ENCODE assay signal across 9 cellular contexts in the genomic region with DNA sequence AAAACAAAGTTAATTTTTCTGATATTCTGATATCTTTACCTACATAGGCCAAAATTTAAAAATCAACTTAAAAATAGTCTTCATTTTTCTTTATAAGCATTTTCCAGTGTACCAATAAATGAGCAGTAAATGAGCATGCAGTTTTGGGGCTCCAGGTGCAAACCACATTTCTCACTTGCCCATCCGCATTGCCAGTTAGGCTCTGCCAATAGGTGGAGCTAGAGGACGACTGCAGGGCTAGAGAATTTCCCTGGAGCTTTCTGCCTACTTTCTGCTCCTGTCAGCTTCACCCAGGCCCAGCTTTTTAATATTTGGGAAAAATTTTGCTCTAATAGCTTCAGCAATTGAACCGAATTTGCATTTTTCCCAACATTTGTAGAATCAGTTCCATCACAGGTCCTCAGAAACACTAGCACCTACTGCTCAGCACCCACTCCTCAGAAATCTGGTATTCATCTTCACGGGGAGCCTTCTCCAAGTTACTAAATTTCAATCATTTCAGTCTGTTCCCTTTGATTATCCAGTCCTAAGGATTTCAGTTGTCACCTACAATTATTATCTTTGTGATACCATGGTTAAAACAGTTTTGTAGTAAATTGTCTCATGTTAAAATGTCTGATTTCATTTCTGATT.
DNase-seq lines count a peak whose midpoint lies in the region; ATAC-seq and TF ChIP-seq lines count a peak whose summit lies in the region.
"Had no signal": no experiment of that assay in that cellular context is flagged by ENCODE, and none has a peak within 500 bp of the region (broad histone marks: within the 10 kb centered on the region; RNA-seq: fewer than 3 reads in every experiment).

No MANE protein-coding gene starts in this region.

- H3K36me3 ChIP-seq in lower lobe of right lung: no peaks in the 10 kb centered on the region

- no peak overlapping the region for H3K27ac Mint-ChIP-seq in stimulated activated effector memory CD8-positive, alpha-beta T cell treated with anti-CD3 and anti-CD28 coated beads, Interleukin-12 subunit alpha, Interleukin-12 subunit beta, amount 100 ng/mL, for 72 hours

- H3K4me3 Mint-ChIP-seq in stimulated activated effector memory CD8-positive, alpha-beta T cell treated with anti-CD3 and anti-CD28 coated beads, Interleukin-12 subunit alpha, Interleukin-12 subunit beta, amount 100 ng/mL, for 72 hours: no peak overlapping the region

- DNase-seq in NCI-H1436 (lab: John Stamatoyannopoulos, UW) (peak; percentile 48), NCI-H1436 treated with DMSO at 0.1 percent for 48 hours (lab: John Stamatoyannopoulos, UW) (no peak), UCSD-AML1 (lab: John Stamatoyannopoulos, UW; ENCODE audit: unreplicated experiment) (peak; percentile 21), choroid plexus epithelial cell (ENCODE audit: low read depth) (peak; percentile 65), lower lobe of right lung (peak; percentile 43)
- DNase-seq in Jurkat, Clone E6-1 (ENCODE audit: low read depth, low spot score): peak; percentile 24
- DNase-seq in stimulated activated effector memory CD8-positive, alpha-beta T cell treated with anti-CD3 and anti-CD28 coated beads, Interleukin-12 subunit alpha, Interleukin-12 subunit beta, amount 100 ng/mL, for 72 hours (ENCODE audit: low spot score in 2 of 2): peak; percentile 40 to 69

- no peak overlapping the region for H3K27ac ChIP-seq in lower lobe of right lung
- H3K27ac ChIP-seq: BLaER1 treated with 17β-estradiol and CSF1 and Interleukin-3, amounts not matched to agents 10 nM and 100 nM had no signal

- H3K4me3 ChIP-seq in Jurkat, Clone E6-1 (ENCODE audit: low read length): no peak overlapping the region
- no peak overlapping the region for H3K4me3 ChIP-seq in choroid plexus epithelial cell (ENCODE audit: low read depth, low read length)
- H3K4me3 ChIP-seq in lower lobe of right lung: no peak overlapping the region
- H3K4me3 ChIP-seq: BLaER1 treated with 17β-estradiol and CSF1 and Interleukin-3, amounts not matched to agents 10 nM and 100 nM had no signal

- H3K9me3 Mint-ChIP-seq in stimulated activated effector memory CD8-positive, alpha-beta T cell treated with anti-CD3 and anti-CD28 coated beads, Interleukin-12 subunit alpha, Interleukin-12 subunit beta, amount 100 ng/mL, for 72 hours: no peaks in the 10 kb centered on the region

- ATAC-seq in GM21529 (IDR thresholded peaks at IDR 0.05; ENCODE audit: unreplicated experiment): peak; percentile 90
- ATAC-seq in lower lobe of right lung: peak in 1 of 2 donors; percentile 75
- ATAC-seq in stimulated activated effector memory CD8-positive, alpha-beta T cell treated with anti-CD3 and anti-CD28 coated beads, Interleukin-12 subunit alpha, Interleukin-12 subunit beta, amount 100 ng/mL, for 72 hours: peak; percentile 42

- no peaks in the 10 kb centered on the region for H3K4me1 Mint-ChIP-seq in stimulated activated effector memory CD8-positive, alpha-beta T cell treated with anti-CD3 and anti-CD28 coated beads, Interleukin-12 subunit alpha, Interleukin-12 subunit beta, amount 100 ng/mL, for 72 hours

- intact Hi-C loops in lower lobe of right lung (cut with DNase I): no loop called here

- H3K9me3 ChIP-seq in lower lobe of right lung: no peaks in the 10 kb centered on the region

- H3K27me3 ChIP-seq in lower lobe of right lung (ENCODE audit: low read depth): no peaks in the 10 kb centered on the region
- H3K27me3 ChIP-seq: BLaER1 treated with 17β-estradiol and CSF1 and Interleukin-3, amounts not matched to agents 10 nM and 100 nM had no signal

- H3K36me3 Mint-ChIP-seq in stimulated activated effector memory CD8-positive, alpha-beta T cell treated with anti-CD3 and anti-CD28 coated beads, Interleukin-12 subunit alpha, Interleukin-12 subunit beta, amount 100 ng/mL, for 72 hours: no peaks in the 10 kb centered on the region

- no peaks in the 10 kb centered on the region for H3K4me1 ChIP-seq in lower lobe of right lung
- H3K4me1 ChIP-seq: BLaER1 treated with 17β-estradiol and CSF1 and Interleukin-3, amounts not matched to agents 10 nM and 100 nM had no signal

- TF ChIP-seq CTCF in choroid plexus epithelial cell (conservative IDR thresholded peaks at IDR 0.05; ENCODE audit: low read depth, low read length): peak; percentile 100
- peak; percentile 90 for TF ChIP-seq CTCF in lower lobe of right lung (IDR thresholded peaks at IDR 0.05)
